ENCODE assay signal across 12 cellular contexts in genomic region chr1:161733526-161733925, GRCh38. TPM values are rescaled to one million over a fixed set of nuclear protein-coding genes. Genes with fewer than 3 reads are reported as not detected.
DNase-seq lines count a peak whose midpoint lies in the region; ATAC-seq and TF ChIP-seq lines count a peak whose summit lies in the region.
"Had no signal": no experiment of that assay in that cellular context is flagged by ENCODE, and none has a peak within 500 bp of the region (broad histone marks: within the 10 kb centered on the region; RNA-seq: fewer than 3 reads in every experiment).

No MANE protein-coding gene starts in this region.

- H3K4me1 ChIP-seq in Karpas-422 (ENCODE audit: low read length) = peaks cover 32% of the 10 kb centered on the region
- H3K4me1 ChIP-seq in colonic mucosa = no peaks in the 10 kb centered on the region
- H3K4me1 ChIP-seq: adrenal gland, gastroesophageal sphincter had no signal

- H3K27me3 ChIP-seq in Karpas-422 (ENCODE audit: low read length) (no peaks in the 10 kb centered on the region), colonic mucosa (no peaks in the 10 kb centered on the region)

- H3K4me1 Mint-ChIP-seq in endothelial cell (ENCODE audit: unreplicated experiment) = no peaks in the 10 kb centered on the region

- H3K27ac ChIP-seq in Karpas-422 (ENCODE audit: low read length) (no peak overlapping the region), colonic mucosa (no peak overlapping the region)
- H3K27ac ChIP-seq: adrenal gland, gastroesophageal sphincter had no signal

- H4K20me1 ChIP-seq in Karpas-422 (ENCODE audit: insufficient read depth, low read depth, low read length) = peaks cover 6% of the 10 kb centered on the region; the same call in 1 of the 2 replicates

- no peak overlapping the region for H2AFZ ChIP-seq in Karpas-422 (ENCODE audit: low read length)

- H3K36me3 ChIP-seq in Karpas-422 (ENCODE audit: insufficient read depth, low read length) (no peaks in the 10 kb centered on the region), colonic mucosa (no peaks in the 10 kb centered on the region)
- H3K36me3 ChIP-seq: adrenal gland, gastroesophageal sphincter had no signal

- no peak overlapping the region for H3K4me2 ChIP-seq in Karpas-422 (ENCODE audit: low read depth, low read length, poor library complexity, severe bottlenecking)

- intact Hi-C loops in colonic mucosa (cut with DNase I) = no loop called here

- H3K9me3 ChIP-seq in Karpas-422 (ENCODE audit: low read length) = no peaks in the 10 kb centered on the region
- no peaks in the 10 kb centered on the region for H3K9me3 ChIP-seq in colonic mucosa
- H3K9me3 ChIP-seq: adrenal gland, gastroesophageal sphincter had no signal

- H3K36me3 Mint-ChIP-seq in endothelial cell (ENCODE audit: low read depth, unreplicated experiment) = no peaks in the 10 kb centered on the region

- TF ChIP-seq CTCF in colonic mucosa (IDR thresholded peaks at IDR 0.05) = no peak
- TF ChIP-seq CTCF in endothelial cell (IDR thresholded peaks at IDR 0.05; ENCODE audit: unreplicated experiment) = no peak

- H3K9ac ChIP-seq in Karpas-422 (ENCODE audit: low read length) (no peak overlapping the region), colonic mucosa (ENCODE audit: low read depth in 2 of 2, low read length in 2 of 2) (no peak overlapping the region)

- no peak overlapping the region for H3K4me3 ChIP-seq in Karpas-422 (ENCODE audit: low read length)
- no peak overlapping the region for H3K4me3 ChIP-seq in colonic mucosa
- H3K4me3 ChIP-seq: adrenal gland, gastroesophageal sphincter had no signal

- H3K27ac Mint-ChIP-seq in endothelial cell (ENCODE audit: unreplicated experiment) = no peak overlapping the region

- no peaks in the 10 kb centered on the region for H3K9me3 Mint-ChIP-seq in endothelial cell (ENCODE audit: unreplicated experiment)

- no peaks in the 10 kb centered on the region for H3K9me2 ChIP-seq in Karpas-422 (replicated peaks; ENCODE audit: insufficient read depth, low read length)

- H3K27me3 Mint-ChIP-seq in endothelial cell (ENCODE audit: unreplicated experiment) = no peaks in the 10 kb centered on the region

- H3K79me2 ChIP-seq in Karpas-422 (ENCODE audit: low read length) = no peaks in the 10 kb centered on the region

- no peak overlapping the region for H3K4me3 Mint-ChIP-seq in endothelial cell (ENCODE audit: unreplicated experiment)

- DNase-seq in AG08396 (ENCODE audit: low spot score) (peak; percentile 62), Karpas-422 (peak; percentile 47), amniotic epithelial cell (ENCODE audit: low read depth) (peak; percentile 95), glomerular visceral epithelial cell (ENCODE audit: extremely low spot score) (peak; percentile 38), colonic mucosa (no peak), germinal center (ENCODE audit: low spot score) (no peak), endothelial cell (ENCODE audit: low spot score) (no peak)
- DNase-seq: adrenal gland, retina had no signal

- no peak for ATAC-seq in GM18907 (IDR thresholded peaks at IDR 0.05; ENCODE audit: unreplicated experiment)
- ATAC-seq: gastroesophageal sphincter had no signal

RNA-seq across cellular contexts. Expression of gene FCRLB, which starts 12.2 kb away (rescaled TPM):
- 937 and 1,205 TPM in 2 replicates for total RNA-seq in Karpas-422 (2014; rRNA removed; shearing (Covaris generic); ENCODE audit: low replicate concordance)
- total RNA-seq in colonic mucosa (under 1 TPM in 1 of 2 donors, not detected in 1; 0.16 TPM), endothelial cell (ENCODE audit: unreplicated experiment) (0.36 TPM)

RNA-seq across cellular contexts. Expression of gene DUSP12, which starts 16.1 kb away (rescaled TPM):
- 87.8 and 102 TPM in 2 replicates for total RNA-seq in Karpas-422 (2014; rRNA removed; shearing (Covaris generic); ENCODE audit: low replicate concordance)
- total RNA-seq in colonic mucosa = 10 to 100 TPM; 10.5 to 17.7 TPM
- total RNA-seq in endothelial cell (ENCODE audit: unreplicated experiment) = 27.8 TPM

RNA-seq across cellular contexts. Expression of gene FCRLA, which starts 26.5 kb away (rescaled TPM):
- 637 and 924 TPM in 2 replicates for total RNA-seq in Karpas-422 (2014; rRNA removed; shearing (Covaris generic); ENCODE audit: low replicate concordance)
- total RNA-seq in colonic mucosa (under 1 TPM; 0.30 to 0.50 TPM), endothelial cell (ENCODE audit: unreplicated experiment) (not detected)
- total RNA-seq: gastroesophageal sphincter; T-helper 1 cell treated with Interleukin-12 subunit alpha and Interleukin-12 subunit beta and Interleukin-4 antibody, amounts not matched to agents 30 ng/mL and 1 ng/mL, for 36 hours had no signal

RNA-seq across cellular contexts. Expression of gene ATF6, which starts 32.6 kb away (rescaled TPM):
- 21.6 and 36.5 TPM in 2 replicates for total RNA-seq in Karpas-422 (2014; rRNA removed; shearing (Covaris generic); ENCODE audit: low replicate concordance)
- total RNA-seq in colonic mucosa (10 to 100 TPM; 19.6 to 24.2 TPM), endothelial cell (ENCODE audit: unreplicated experiment) (38.2 TPM)

Comparison
In these comparisons a context has a peak if more than half of its experiments do, and no peak if none do; other contexts are left out.
1. DNase-seq: peak in AG08396 (single experiment), Karpas-422 (single experiment), amniotic epithelial cell (single experiment) and glomerular visceral epithelial cell (single experiment); none in colonic mucosa (single experiment), germinal center (single experiment) and endothelial cell (single experiment).
2. RNA of gene FCRLB, which starts 12.2 kb away (total RNA-seq): 937 to 1,205 TPM in Karpas-422; 0.36 TPM in endothelial cell (single experiment) and 0.16 TPM in colonic mucosa; every median in the first group is over 100 times any median in the second.
3. RNA of gene FCRLA, which starts 26.5 kb away (total RNA-seq): 637 to 924 TPM in Karpas-422; 0.30 to 0.50 TPM in colonic mucosa and not detected in endothelial cell (single experiment); every median in the first group is over 100 times any median in the second.